Comparison of ENCODE assay signal across 8 cellular contexts in genomic region chr19:36604656-36605100, GRCh38. TPM values are rescaled to one million over a fixed set of nuclear protein-coding genes. Genes with fewer than 3 reads are reported as not detected.
DNase-seq lines count a peak whose midpoint lies in the region; ATAC-seq, FAIRE-seq and TF ChIP-seq lines count a peak whose summit lies in the region.

No MANE protein-coding gene starts in this region.

- TF ChIP-seq CTCF in D721Med (IDR thresholded peaks at IDR 0.05; ENCODE audit: insufficient read depth, missing control alignments), result no peak

- DNase-seq in D721Med (ENCODE audit: insufficient read length, low spot score) (peak; percentile 40), NCI-H1105 (lab: John Stamatoyannopoulos, UW) (peak; percentile 8), dermis microvascular lymphatic vessel endothelial cell (ENCODE audit: low read depth in 2 of 2) (peak; percentile 52 to 78), lung microvascular endothelial cell (ENCODE audit: low read depth in 2 of 2) (peak; percentile 46 to 80), urothelium cell line (ENCODE audit: low spot score) (no peak)
- peak; percentile 86 for DNase-seq in activated CD4-positive, alpha-beta T cell treated with anti-CD3 and anti-CD28 coated beads, Interleukin-2, amount 50 U/mL, for 1 hour
- DNase-seq in stimulated activated CD8-positive, alpha-beta memory T cell treated with anti-CD3 and anti-CD28 coated beads, Interleukin-12 subunit alpha, Interleukin-12 subunit beta, amount 100 ng/mL, for 1 hour (ENCODE audit: low read depth), result peak; percentile 76

- peak; percentile 72 for ATAC-seq in GM21737 (IDR thresholded peaks at IDR 0.05; ENCODE audit: unreplicated experiment)

- no peak for FAIRE-seq in D721Med (lab: Jason Lieb, UNC)
- no peak for FAIRE-seq in urothelium cell line (lab: Jason Lieb, UNC)

RNA-seq across cellular contexts. Expression of gene ZNF382, which starts 0.4 kb away (rescaled TPM):
- total RNA-seq in dermis microvascular lymphatic vessel endothelial cell (3.1 and 3.9 TPM in 2 replicates), lung microvascular endothelial cell (2.2 and 4.6 TPM in 2 replicates)

RNA-seq across cellular contexts. Expression of gene ZNF529, which starts 31.6 kb away (rescaled TPM):
- total RNA-seq in dermis microvascular lymphatic vessel endothelial cell, result 4.6 and 5.9 TPM in 2 replicates
- total RNA-seq in lung microvascular endothelial cell, result 3.5 and 6.0 TPM in 2 replicates
